ENCODE assay signal across 14 cellular contexts in the genomic region with DNA sequence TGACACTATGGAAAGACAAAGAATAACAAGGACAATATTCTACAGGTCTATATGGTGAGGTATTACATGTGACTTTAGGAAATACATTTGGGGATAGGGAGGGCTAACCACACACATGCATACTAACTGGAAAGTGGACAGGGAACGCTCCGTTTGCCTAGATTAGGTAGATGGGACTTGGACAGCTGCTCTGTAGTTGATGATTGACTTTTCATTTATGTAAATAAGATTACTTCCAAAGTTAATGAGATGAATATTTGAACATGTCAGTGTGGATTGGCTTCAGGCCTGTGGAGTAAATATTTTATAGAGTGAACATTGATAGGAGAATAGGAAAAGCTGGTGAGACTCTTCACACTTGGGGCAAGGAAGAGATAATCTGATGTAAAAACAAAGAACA.
DNase-seq lines count a peak whose midpoint lies in the region; ATAC-seq, FAIRE-seq and TF ChIP-seq lines count a peak whose summit lies in the region.
"Had no signal": no experiment of that assay in that cellular context is flagged by ENCODE, and none has a peak within 500 bp of the region (broad histone marks: within the 10 kb centered on the region; RNA-seq: fewer than 3 reads in every experiment).

No MANE protein-coding gene starts in this region.

- POLR2A ChIA-PET in HepG2 (lab: Yijun Ruan, JAX): no interaction called here

- H3K9me3 ChIP-seq in liver (ENCODE audit: control insufficient read depth in 4 of 4, low read length in 3 of 4) (peaks cover 0 to 7% (median 2%) of the 10 kb centered on the region in 4 donors), HepG2 (ENCODE audit: low read length) (peaks cover 8% of the 10 kb centered on the region; the same call in 1 of the 2 replicates), ascending aorta (peaks cover 0 to 3% of the 10 kb centered on the region in 2 donors)
- H3K9me3 ChIP-seq: BE2C, vagina had no signal

- H4K20me1 ChIP-seq in HepG2 (ENCODE audit: insufficient read depth, low read length): no peaks in the 10 kb centered on the region

- TF ChIP-seq CTCF in liver (IDR thresholded peaks at IDR 0.05; ENCODE audit: low read depth, low read length, missing input control): no peak
- TF ChIP-seq CTCF in HepG2 (CRISPR knock-in tag; IDR thresholded peaks at IDR 0.05): no peak
- no peak for TF ChIP-seq CTCF in ascending aorta (IDR thresholded peaks at IDR 0.05)
- TF ChIP-seq CTCF in type B pancreatic cell (conservative IDR thresholded peaks at IDR 0.05): no peak

- H3K4me3 Mint-ChIP-seq in naive B cell (peak overlapping the region in 1 of 8 donors; percentile 33), type B pancreatic cell (no peak overlapping the region)

- WGBS in liver: 19% methylated on average over 2 of the region's 2 CpGs
- 98% methylated on average over 2 of the region's 2 CpGs for WGBS in HepG2 (ENCODE audit: low lambda C conversion rate)

- ATAC-seq in HepG2 (no peak), naive B cell (ENCODE audit: low read depth in 2 of 2) (no peak), HG02852 (IDR thresholded peaks at IDR 0.05; ENCODE audit: unreplicated experiment) (no peak)

- H3K9ac ChIP-seq in liver (ENCODE audit: low read depth in 1 of 2, low read length in 2 of 2) (no peak overlapping the region), HepG2 (ENCODE audit: insufficient read depth, low read depth, low read length) (no peak overlapping the region)

- H3K79me2 ChIP-seq in HepG2 (ENCODE audit: insufficient read depth, low read length): no peaks in the 10 kb centered on the region

- no peak for TF ChIP-seq EP300 in HepG2 (IDR thresholded peaks at IDR 0.05; ENCODE audit: low read depth in 2 of 2, low read length in 2 of 2)
- TF ChIP-seq EP300 in HepG2 (CRISPR knock-in tag; IDR thresholded peaks at IDR 0.05; ENCODE audit: borderline replicate concordance): no peak

- H3K4me2 ChIP-seq in HepG2 (ENCODE audit: low read depth, low read length): no peak overlapping the region

- in situ Hi-C loops in HepG2 (cut with HindIII; ENCODE audit: extremely low pct_ligation_motif_present, low pct_unique_long_range_greater_than_20kb): loop anchor here (5.0 kb wide), 1 partner anchor 309 kb away; no protein-coding TSS in a partner anchor

- H3K27me3 Mint-ChIP-seq in naive B cell (no peaks in the 10 kb centered on the region), type B pancreatic cell (no peaks in the 10 kb centered on the region)

- H3K36me3 ChIP-seq in liver (ENCODE audit: control insufficient read depth in 4 of 4, insufficient read depth in 3 of 4, low read depth in 1 of 4, low read length in 3 of 4): no peaks in the 10 kb centered on the region
- peaks cover 4 to 14% of the 10 kb centered on the region in 2 experiments; a peak in 2 of 5 replicates for H3K36me3 ChIP-seq in HepG2 (replicated peaks in 1 of 2; ENCODE audit: control insufficient read depth in 1 of 2, insufficient read depth in 2 of 2, low read length in 2 of 2)
- H3K36me3 ChIP-seq in ascending aorta: peaks cover 0 to 5% of the 10 kb centered on the region in 2 donors
- H3K36me3 ChIP-seq: BE2C had no signal

- no TSS peak for BruUV-seq in HepG2 (replicated peaks; lab: Mats Ljungman, UMichigan)

- H2AFZ ChIP-seq in HepG2 (ENCODE audit: low read length): no peak overlapping the region

- intact Hi-C loops in HepG2 (cut with micrococcal nuclease; ENCODE audit: unreplicated experiment) (no loop called here), ascending aorta (cut with DNase I) (loop anchor here (5.0 to 10.0 kb wide), 4 partner anchors 94 to 309 kb away; partner anchors contain the start of gene UXS1)

- no peak for TF ChIP-seq POLR2A in HepG2 (IDR thresholded peaks at IDR 0.05; ENCODE audit: insufficient read depth in 1 of 2, low read depth in 2 of 2, low read length in 2 of 2)

- H3K9me3 Mint-ChIP-seq in naive B cell (peaks cover 4 to 16% (median 10%) of the 10 kb centered on the region in 7 donors), type B pancreatic cell (peaks cover 13% of the 10 kb centered on the region)

- H3K27ac Mint-ChIP-seq in naive B cell: peak overlapping the region in 5 of 6 donors; percentile 21 to 92 (median 81)
- peak overlapping the region; percentile 22 for H3K27ac Mint-ChIP-seq in type B pancreatic cell

- FAIRE-seq in HepG2 (lab: Jason Lieb, UNC): no peak
- FAIRE-seq: GM12891 had no signal

- H3K36me3 Mint-ChIP-seq in naive B cell (peaks cover 39 to 45% of the 10 kb centered on the region in 2 donors), type B pancreatic cell (peaks cover 57% of the 10 kb centered on the region)

- CTCF ChIA-PET in HepG2 (lab: Yijun Ruan, JAX; ENCODE audit: low intra/inter-chr PET ratio, low total read pairs): no interaction called here

- no peak for DNase-seq in HepG2 (ENCODE audit: low spot score)
- DNase-seq in ascending aorta (ENCODE audit: low spot score in 2 of 2): no peak
- DNase-seq in naive B cell: no peak
- no peak for DNase-seq in type B pancreatic cell (ENCODE audit: extremely low spot score, unreplicated experiment)
- no peak for DNase-seq in NCI-H2171 (lab: John Stamatoyannopoulos, UW)
- no peak for DNase-seq in AG08395 (ENCODE audit: low spot score)
- DNase-seq: activated CD8-positive, alpha-beta memory T cell treated with anti-CD3 and anti-CD28 coated beads, Interleukin-2, amount 50 U/mL, for 4 hours; BE2C; NCI-H2107 had no signal

- H3K27me3 ChIP-seq in liver (ENCODE audit: control insufficient read depth in 4 of 4, insufficient read depth in 4 of 4, low read length in 3 of 4): no peaks in the 10 kb centered on the region
- H3K27me3 ChIP-seq in HepG2 (ENCODE audit: control insufficient read depth in 1 of 2, insufficient read depth in 2 of 2, low read length in 2 of 2): no peaks in the 10 kb centered on the region
- no peaks in the 10 kb centered on the region for H3K27me3 ChIP-seq in ascending aorta
- H3K27me3 ChIP-seq: BE2C, SJSA1, vagina had no signal

- no peak overlapping the region for H3K27ac ChIP-seq in liver (ENCODE audit: low read depth in 1 of 2, low read length in 2 of 2)
- H3K27ac ChIP-seq in HepG2 (ENCODE audit: extremely low read length, insufficient read depth, low read length): no peak overlapping the region
- H3K27ac ChIP-seq in ascending aorta: peak overlapping the region; percentile 65 to 69
- H3K27ac ChIP-seq: SJSA1, vagina had no signal

- no peak overlapping the region for H3K4me3 ChIP-seq in liver (ENCODE audit: low read depth in 1 of 3, low read length in 3 of 3)
- H3K4me3 ChIP-seq in HepG2 (replicated peaks in 1 of 3; ENCODE audit: insufficient read depth in 1 of 3, low read depth in 2 of 3, low read length in 3 of 3): no peak overlapping the region
- H3K4me3 ChIP-seq in ascending aorta: no peak overlapping the region
- H3K4me3 ChIP-seq: SJSA1, vagina had no signal

- peak; percentile 40 to 46 for TF ChIP-seq RAD21 in liver (IDR thresholded peaks at IDR 0.05)
- no peak for TF ChIP-seq RAD21 in HepG2 (CRISPR knock-in tag; IDR thresholded peaks at IDR 0.05)

- H3K4me1 Mint-ChIP-seq in naive B cell: peaks cover 65 to 86% (median 86%) of the 10 kb centered on the region in 3 donors
- H3K4me1 Mint-ChIP-seq in type B pancreatic cell (ENCODE audit: unreplicated experiment): peaks cover 42% of the 10 kb centered on the region

- H3K4me1 ChIP-seq in liver (ENCODE audit: control insufficient read depth in 4 of 4, insufficient read depth in 4 of 4, low read length in 3 of 4) (peaks cover 6 to 24% (median 23%) of the 10 kb centered on the region in 4 donors), HepG2 (ENCODE audit: insufficient read depth, low read length) (no peaks in the 10 kb centered on the region), ascending aorta (peaks cover 0 to 54% of the 10 kb centered on the region in 2 donors)
- H3K4me1 ChIP-seq: BE2C, SJSA1 had no signal

TF ChIP-seq in liver, 16 proteins besides CTCF, POLR2A, EP300 and RAD21 (continues in another document):
- TF ChIP-seq NR2F2 (IDR thresholded peaks at IDR 0.05) (no peak), TAF1 (conservative IDR thresholded peaks at IDR 0.05) (peak; percentile 62), FOXA2 (IDR thresholded peaks at IDR 0.05) (peak; percentile 94)
- TF ChIP-seq, protein P1, sequence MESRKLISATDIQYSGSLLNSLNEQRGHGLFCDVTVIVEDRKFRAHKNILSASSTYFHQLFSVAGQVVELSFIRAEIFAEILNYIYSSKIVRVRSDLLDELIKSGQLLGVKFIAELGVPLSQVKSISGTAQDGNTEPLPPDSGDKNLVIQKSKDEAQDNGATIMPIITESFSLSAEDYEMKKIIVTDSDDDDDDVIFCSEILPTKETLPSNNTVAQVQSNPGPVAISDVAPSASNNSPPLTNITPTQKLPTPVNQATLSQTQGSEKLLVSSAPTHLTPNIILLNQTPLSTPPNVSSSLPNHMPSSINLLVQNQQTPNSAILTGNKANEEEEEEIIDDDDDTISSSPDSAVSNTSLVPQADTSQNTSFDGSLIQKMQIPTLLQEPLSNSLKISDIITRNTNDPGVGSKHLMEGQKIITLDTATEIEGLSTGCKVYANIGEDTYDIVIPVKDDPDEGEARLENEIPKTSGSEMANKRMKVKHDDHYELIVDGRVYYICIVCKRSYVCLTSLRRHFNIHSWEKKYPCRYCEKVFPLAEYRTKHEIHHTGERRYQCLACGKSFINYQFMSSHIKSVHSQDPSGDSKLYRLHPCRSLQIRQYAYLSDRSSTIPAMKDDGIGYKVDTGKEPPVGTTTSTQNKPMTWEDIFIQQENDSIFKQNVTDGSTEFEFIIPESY (IDR thresholded peaks at IDR 0.05): peak; percentile 39

TF ChIP-seq in HepG2, 621 proteins besides CTCF, POLR2A, EP300 and RAD21 (continues in another document):
- TF ChIP-seq ZNF207 (IDR thresholded peaks at IDR 0.05; ENCODE audit: borderline replicate concordance): no peak
- TF ChIP-seq ZNF720 (CRISPR knock-in tag; IDR thresholded peaks at IDR 0.05): no peak
- no peak for TF ChIP-seq NCOA1 (CRISPR knock-in tag; IDR thresholded peaks at IDR 0.05)

Comparison
In these comparisons a context has a peak if more than half of its experiments do, and no peak if none do; other contexts are left out.
1. H3K27ac ChIP-seq: peak in ascending aorta (2 of 2); none in liver (0 of 2) and HepG2 (single experiment).